Comparison of ENCODE assay signal across 8 cellular contexts in the genomic region with DNA sequence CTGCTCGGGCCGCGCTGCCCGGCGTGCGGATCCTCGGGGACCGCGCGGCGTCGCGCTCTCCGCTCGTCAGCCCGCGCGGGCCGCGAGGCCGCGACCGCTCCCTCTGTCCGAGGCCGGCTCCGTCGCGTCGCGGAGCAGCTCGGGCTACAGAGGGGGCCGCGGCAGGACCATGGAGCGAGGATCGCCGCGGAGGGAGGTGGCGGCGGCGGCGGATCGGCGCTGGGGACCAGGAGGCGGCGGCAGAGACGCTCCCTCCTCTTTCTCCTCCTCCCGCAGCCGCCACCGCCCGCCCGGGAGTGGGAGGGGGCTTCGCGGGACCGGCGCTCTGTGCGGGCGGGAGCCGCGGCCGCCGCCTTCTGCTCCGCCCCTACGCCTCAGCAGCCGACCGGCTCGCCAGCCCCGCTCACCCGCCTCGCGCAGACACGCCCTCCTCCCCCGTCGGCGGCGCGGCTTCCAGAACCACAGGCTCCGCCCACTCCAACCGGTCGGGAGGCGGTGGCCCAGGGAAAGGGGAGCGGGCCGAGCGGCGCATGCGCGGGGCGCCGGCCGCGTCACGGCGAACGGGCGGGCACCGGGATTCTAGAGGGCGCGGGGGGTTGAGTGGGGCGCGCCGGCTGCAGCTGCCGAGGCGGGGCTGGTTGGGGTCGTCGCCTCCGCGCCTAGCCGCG. TPM values are rescaled to one million over a fixed set of nuclear protein-coding genes. Genes with fewer than 3 reads are reported as not detected.
DNase-seq lines count a peak whose midpoint lies in the region; ATAC-seq and TF ChIP-seq lines count a peak whose summit lies in the region.

A gene with protein sequence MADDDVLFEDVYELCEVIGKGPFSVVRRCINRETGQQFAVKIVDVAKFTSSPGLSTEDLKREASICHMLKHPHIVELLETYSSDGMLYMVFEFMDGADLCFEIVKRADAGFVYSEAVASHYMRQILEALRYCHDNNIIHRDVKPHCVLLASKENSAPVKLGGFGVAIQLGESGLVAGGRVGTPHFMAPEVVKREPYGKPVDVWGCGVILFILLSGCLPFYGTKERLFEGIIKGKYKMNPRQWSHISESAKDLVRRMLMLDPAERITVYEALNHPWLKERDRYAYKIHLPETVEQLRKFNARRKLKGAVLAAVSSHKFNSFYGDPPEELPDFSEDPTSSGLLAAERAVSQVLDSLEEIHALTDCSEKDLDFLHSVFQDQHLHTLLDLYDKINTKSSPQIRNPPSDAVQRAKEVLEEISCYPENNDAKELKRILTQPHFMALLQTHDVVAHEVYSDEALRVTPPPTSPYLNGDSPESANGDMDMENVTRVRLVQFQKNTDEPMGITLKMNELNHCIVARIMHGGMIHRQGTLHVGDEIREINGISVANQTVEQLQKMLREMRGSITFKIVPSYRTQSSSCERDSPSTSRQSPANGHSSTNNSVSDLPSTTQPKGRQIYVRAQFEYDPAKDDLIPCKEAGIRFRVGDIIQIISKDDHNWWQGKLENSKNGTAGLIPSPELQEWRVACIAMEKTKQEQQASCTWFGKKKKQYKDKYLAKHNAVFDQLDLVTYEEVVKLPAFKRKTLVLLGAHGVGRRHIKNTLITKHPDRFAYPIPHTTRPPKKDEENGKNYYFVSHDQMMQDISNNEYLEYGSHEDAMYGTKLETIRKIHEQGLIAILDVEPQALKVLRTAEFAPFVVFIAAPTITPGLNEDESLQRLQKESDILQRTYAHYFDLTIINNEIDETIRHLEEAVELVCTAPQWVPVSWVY (minus strand): TSS at position 298 of the 668 bp plus-strand sequence. CDS start 566 bp downstream, outside the sequence.

- peak within 1 kb of the TSS; percentile 72 for H3K4me3 ChIP-seq in BJ (ENCODE audit: low read depth, low read length)

- intact Hi-C loops in left colon (cut with DNase I, micrococcal nuclease) = no loop called here

- ATAC-seq in GM19351 (IDR thresholded peaks at IDR 0.05; ENCODE audit: unreplicated experiment) (peak; percentile 81), HG03469 (IDR thresholded peaks at IDR 0.05; ENCODE audit: unreplicated experiment) (peak; percentile 67), left colon (peak; percentile 90)

- CTCF ChIA-PET in BJ (lab: Yijun Ruan, JAX) = no interaction called here

- H3K27ac ChIP-seq in cingulate gyrus (ENCODE audit: low read depth, low read length) = peak within 1 kb of the TSS; percentile 41

- no peaks in the 10 kb centered on the region; the same call in 1 of the 2 replicates for H3K27me3 ChIP-seq in BJ (ENCODE audit: control insufficient read depth, insufficient read depth, low read length)

- H3K36me3 ChIP-seq in BJ (ENCODE audit: control insufficient read depth, insufficient read depth, low read length) = no peaks in the 10 kb centered on the region

- DNase-seq in BJ (ENCODE audit: low read depth) = peak; percentile 38
- DNase-seq in NCI-H526 (lab: John Stamatoyannopoulos, UW) = peak; percentile 82 to 97
- peak; percentile 90 for DNase-seq in activated CD4-positive, alpha-beta T cell treated with anti-CD3 and anti-CD28 coated beads for 48 hours
- DNase-seq in left colon = peak; percentile 91 to 92
- DNase-seq in stimulated activated CD4-positive, alpha-beta T cell treated with anti-CD3 and anti-CD28 coated beads, Interleukin-1b, Interleukin-23, amount 100 ng/mL, for 24 hours (ENCODE audit: low read depth in 4 of 4, low spot score in 1 of 4) = peak; percentile 58 to 82 (median 72)

- POLR2A ChIA-PET in BJ (lab: Charles Lee) = no interaction called here

- TF ChIP-seq CTCF in BJ (IDR thresholded peaks at IDR 0.05; ENCODE audit: insufficient read depth, low read depth, low read length) = no peak

RNA-seq across cellular contexts. Expression of the gene that starts here (rescaled TPM):
- polyA plus RNA-seq in BJ (2011; rRNA removed) = 12.3 and 22.0 TPM in 2 replicates
- polyA minus RNA-seq in BJ (2011; rRNA and poly(A)+ RNA removed) = 16.5 and 18.1 TPM in 2 replicates
- total RNA-seq in left colon = 100 to 1,000 TPM in 1 of 2 donors, 10 to 100 TPM in 1; 88.3 to 112 TPM

Comparison
In these comparisons a context has a peak if more than half of its experiments do, and no peak if none do; other contexts are left out.
1. Peak in every context shown above with its lines: DNase-seq, ATAC-seq, H3K4me3 ChIP-seq and H3K27ac ChIP-seq.
2. DNase-seq: peak in every context shown above with its lines; median percentile 92 in left colon; 90 in activated CD4-positive, alpha-beta T cell treated with anti-CD3 and anti-CD28 coated beads for 48 hours; 90 in NCI-H526; 72 in stimulated activated CD4-positive, alpha-beta T cell treated with anti-CD3 and anti-CD28 coated beads, Interleukin-1b, Interleukin-23, amount 100 ng/mL, for 24 hours; 38 in BJ.